ENCODE assay signal across 15 cellular contexts in the genomic region with DNA sequence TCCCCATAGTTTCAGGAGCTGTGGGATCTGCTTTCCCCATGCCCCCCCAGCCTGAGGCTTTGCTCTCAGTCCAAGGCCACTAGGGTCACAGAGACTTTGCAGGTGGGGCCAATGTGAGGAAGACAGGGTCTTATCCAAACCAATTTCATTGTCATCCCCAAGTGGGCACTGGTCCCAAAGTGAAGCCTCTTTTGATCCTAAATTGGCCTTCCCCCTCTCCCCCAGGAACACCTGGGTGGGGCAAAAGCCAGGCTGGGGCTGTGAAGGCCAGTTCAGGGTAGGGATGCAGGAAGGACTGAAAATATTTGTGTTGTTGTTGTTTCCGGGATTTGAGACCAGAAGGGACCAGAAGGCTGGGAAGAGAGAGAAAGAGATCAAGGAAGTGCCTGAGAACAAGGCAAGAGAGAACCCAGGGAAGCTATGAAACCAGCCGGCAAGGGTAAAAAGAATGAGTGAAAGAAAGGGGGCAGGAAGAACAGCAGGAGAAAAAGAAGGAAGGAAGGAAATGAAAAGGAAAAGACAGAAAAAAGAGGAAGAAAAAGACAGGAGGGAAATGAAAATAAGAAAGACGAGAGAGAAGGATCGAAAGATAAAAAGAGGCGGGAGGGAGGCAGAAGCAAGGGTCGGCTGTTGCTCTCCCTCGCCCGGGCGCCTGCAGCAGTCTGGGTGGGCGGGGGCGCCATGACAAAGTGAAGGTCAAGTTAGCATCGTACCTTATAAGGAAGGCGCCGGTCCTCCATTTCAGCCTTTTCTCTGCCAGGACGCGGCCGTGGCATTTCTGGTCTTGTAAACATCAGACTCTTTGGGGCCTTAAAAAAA. TPM values are rescaled to one million over a fixed set of nuclear protein-coding genes. Genes with fewer than 3 reads are reported as not detected.
DNase-seq lines count a peak whose midpoint lies in the region; ATAC-seq, FAIRE-seq and TF ChIP-seq lines count a peak whose summit lies in the region.
"Had no signal": no experiment of that assay in that cellular context is flagged by ENCODE, and none has a peak within 500 bp of the region (broad histone marks: within the 10 kb centered on the region; RNA-seq: fewer than 3 reads in every experiment).

No MANE protein-coding gene starts in this region.

- H3K4me1 ChIP-seq in CD8-positive, alpha-beta memory T cell (ENCODE audit: insufficient read depth, low read length) = peaks cover 24% of the 10 kb centered on the region
- H3K4me1 ChIP-seq in endodermal cell (ENCODE audit: control insufficient read depth, insufficient read depth, low read length) = no peaks in the 10 kb centered on the region
- peaks cover 0 to 5% of the 10 kb centered on the region in 2 donors for H3K4me1 ChIP-seq in gastrocnemius medialis

- POLR2A ChIA-PET in CD8-positive, alpha-beta memory T cell (lab: Charles Lee) = no interaction called here

- peaks cover 92% of the 10 kb centered on the region for H3K27me3 ChIP-seq in CD8-positive, alpha-beta memory T cell (ENCODE audit: insufficient read depth, low read length, poor library complexity, severe bottlenecking)
- H3K27me3 ChIP-seq in endodermal cell (ENCODE audit: control insufficient read depth, insufficient read depth, low read length, poor library complexity, severe bottlenecking) (peaks cover 100% of the 10 kb centered on the region), gastrocnemius medialis (peaks cover 84 to 99% (median 86%) of the 10 kb centered on the region in 3 donors)

- TF ChIP-seq CTCF in HFF-Myc (IDR thresholded peaks at IDR 0.05; ENCODE audit: low read depth, low read length, missing control alignments) (no peak), endodermal cell (conservative IDR thresholded peaks at IDR 0.05) (no peak), gastrocnemius medialis (IDR thresholded peaks at IDR 0.05 in 4 of 5, conservative IDR thresholded peaks at IDR 0.05 in 1 of 5) (no peak), D721Med (IDR thresholded peaks at IDR 0.05; ENCODE audit: insufficient read depth, missing control alignments) (no peak)

- peak; percentile 25 to 38 for ATAC-seq in gastrocnemius medialis

- 0 to 3% methylated on average over 6 to 17 of the region's 17 CpGs for WGBS in endodermal cell (ENCODE audit: insufficient coverage in 1 of 2, insufficient read length in 1 of 2), 2 experiments

- no peaks in the 10 kb centered on the region for H3K36me3 ChIP-seq in CD8-positive, alpha-beta memory T cell (ENCODE audit: insufficient read depth, low read length)
- no peaks in the 10 kb centered on the region for H3K36me3 ChIP-seq in endodermal cell (ENCODE audit: control insufficient read depth, insufficient read depth, low read length)
- H3K36me3 ChIP-seq in gastrocnemius medialis = no peaks in the 10 kb centered on the region

- peaks cover 34 to 50% (median 36%) of the 10 kb centered on the region in 3 donors for H3K4me1 Mint-ChIP-seq in CD8-positive, alpha-beta memory T cell
- H3K4me1 Mint-ChIP-seq in endodermal cell = peaks cover 6% of the 10 kb centered on the region

- peaks cover 83 to 93% of the 10 kb centered on the region in 2 donors for H3K27me3 Mint-ChIP-seq in CD8-positive, alpha-beta memory T cell
- H3K27me3 Mint-ChIP-seq in endodermal cell (ENCODE audit: insufficient read depth) = peaks cover 100% of the 10 kb centered on the region

- H3K27ac Mint-ChIP-seq in CD8-positive, alpha-beta memory T cell = peak overlapping the region in 2 of 8 donors; percentile 15 to 19
- no peak overlapping the region for H3K27ac Mint-ChIP-seq in endodermal cell

- H3K27ac ChIP-seq in CD8-positive, alpha-beta memory T cell (ENCODE audit: low read depth, low read length) = no peak overlapping the region
- no peak overlapping the region for H3K27ac ChIP-seq in endodermal cell (ENCODE audit: low read depth, low read length)
- peak overlapping the region; percentile 55 to 74 (median 71) for H3K27ac ChIP-seq in gastrocnemius medialis
- H3K27ac ChIP-seq: coronary artery had no signal

- no peak overlapping the region for H3K4me3 ChIP-seq in CD8-positive, alpha-beta memory T cell (ENCODE audit: low read length)
- peak overlapping the region; percentile 49 for H3K4me3 ChIP-seq in HFF-Myc (replicated peaks; ENCODE audit: low read depth, low read length)
- H3K4me3 ChIP-seq in endodermal cell (ENCODE audit: low read length) = no peak overlapping the region
- H3K4me3 ChIP-seq in gastrocnemius medialis = peak overlapping the region in 3 of 4 donors; percentile 43 to 52 (median 49)
- H3K4me3 ChIP-seq: skin epidermis had no signal

- intact Hi-C loops in gastrocnemius medialis (cut with DNase I; ENCODE audit: low total_unique reads) = no loop called here

- in situ Hi-C loops in gastrocnemius medialis (cut with MboI; ENCODE audit: low sequenced_read_pairs in 4 of 4) = no loop called here

- H3K4me3 Mint-ChIP-seq in CD8-positive, alpha-beta memory T cell = peak overlapping the region in 6 of 7 donors; percentile 34 to 75 (median 60)
- peak overlapping the region; percentile 16 for H3K4me3 Mint-ChIP-seq in endodermal cell

- DNase-seq in CD8-positive, alpha-beta memory T cell = no peak
- DNase-seq in HFF-Myc (ENCODE audit: extremely low read depth, low read depth) (no peak), endodermal cell (peak; percentile 91), gastrocnemius medialis (peak in 1 of 2 donors; percentile 60), SHP77 (lab: John Stamatoyannopoulos, UW) (no peak), globus pallidus (ENCODE audit: low spot score) (no peak), NCI-H526 treated with DMSO at 0.1 percent for 48 hours (lab: John Stamatoyannopoulos, UW) (no peak), D721Med (ENCODE audit: insufficient read length, low spot score) (no peak)
- DNase-seq: GOT3, NCI-H774 had no signal

- peak; percentile 15 to 24 for TF ChIP-seq POLR2A in gastrocnemius medialis (IDR thresholded peaks at IDR 0.05)

- H3K9ac ChIP-seq in endodermal cell (ENCODE audit: extremely low read depth, low read length, poor library complexity, severe bottlenecking) = no peak overlapping the region

- peaks cover 0 to 1% (median 0%) of the 10 kb centered on the region in 3 donors for H3K36me3 Mint-ChIP-seq in CD8-positive, alpha-beta memory T cell
- no peaks in the 10 kb centered on the region for H3K36me3 Mint-ChIP-seq in endodermal cell (ENCODE audit: low read depth)

- CTCF ChIA-PET in CD8-positive, alpha-beta memory T cell (lab: Charles Lee) = interaction anchor here (1.0 kb wide), 1 partner anchor 235 kb away, joined by 3 read pairs; no protein-coding TSS in a partner anchor

- H3K9me3 Mint-ChIP-seq in CD8-positive, alpha-beta memory T cell = peaks cover 0 to 1% (median 0%) of the 10 kb centered on the region in 5 donors
- H3K9me3 Mint-ChIP-seq in endodermal cell = no peaks in the 10 kb centered on the region

- no peak for FAIRE-seq in D721Med (lab: Jason Lieb, UNC)
- FAIRE-seq: G401.6 had no signal

- no peaks in the 10 kb centered on the region for H3K9me3 ChIP-seq in CD8-positive, alpha-beta memory T cell (ENCODE audit: low read length)
- no peaks in the 10 kb centered on the region for H3K9me3 ChIP-seq in endodermal cell (ENCODE audit: control insufficient read depth, low read length)
- no peaks in the 10 kb centered on the region for H3K9me3 ChIP-seq in gastrocnemius medialis

RNA-seq across cellular contexts. Expression of a gene that starts 7.5 kb away (rescaled TPM):
- total RNA-seq in CD8-positive, alpha-beta memory T cell = not detected
- not detected for polyA plus RNA-seq in CD8-positive, alpha-beta memory T cell
- not detected for total RNA-seq in endodermal cell
- polyA plus RNA-seq in endodermal cell (2013, experiment 1 of 2) = 1.4 TPM
- polyA plus RNA-seq in endodermal cell (2013, experiment 2 of 2) = 1.0 TPM
- total RNA-seq in gastrocnemius medialis = 1 to 10 TPM in 1 of 4 donors, under 1 TPM in 3; 0.24 to 1.1 (median 0.44) TPM
- total RNA-seq: lung microvascular endothelial cell had no signal

RNA-seq across cellular contexts. Expression of a gene that starts 9.3 kb away (rescaled TPM):
- not detected for total RNA-seq in CD8-positive, alpha-beta memory T cell
- not detected for polyA plus RNA-seq in CD8-positive, alpha-beta memory T cell
- total RNA-seq in endodermal cell (not detected), gastrocnemius medialis (under 1 TPM in 3 of 4 donors, not detected in 1; 0.35 to 0.83 (median 0.56) TPM)
- polyA plus RNA-seq in endodermal cell (2013, experiment 1 of 2) = 1.5 TPM
- polyA plus RNA-seq in endodermal cell (2013, experiment 2 of 2) = 0.50 TPM
- total RNA-seq: lung microvascular endothelial cell had no signal

RNA-seq across cellular contexts. Expression of a gene that starts 10.8 kb away (rescaled TPM):
- total RNA-seq in CD8-positive, alpha-beta memory T cell = not detected
- polyA plus RNA-seq in CD8-positive, alpha-beta memory T cell = not detected
- total RNA-seq in endodermal cell = not detected
- 0.82 TPM for polyA plus RNA-seq in endodermal cell (2013, experiment 1 of 2)
- 0.46 TPM for polyA plus RNA-seq in endodermal cell (2013, experiment 2 of 2)
- not detected for total RNA-seq in gastrocnemius medialis
- total RNA-seq: glomerular endothelial cell, lung microvascular endothelial cell had no signal

RNA-seq across cellular contexts. Expression of a gene that starts 19.5 kb away (rescaled TPM):
- not detected for total RNA-seq in CD8-positive, alpha-beta memory T cell
- not detected for polyA plus RNA-seq in CD8-positive, alpha-beta memory T cell
- total RNA-seq in endodermal cell (not detected), gastrocnemius medialis (10 to 100 TPM; 23.9 to 48.3 (median 40.3) TPM)
- polyA plus RNA-seq in endodermal cell (2013, experiment 1 of 2) = 11.1 TPM
- 7.2 TPM for polyA plus RNA-seq in endodermal cell (2013, experiment 2 of 2)
- total RNA-seq: lung microvascular endothelial cell had no signal

RNA-seq across cellular contexts. Expression of a gene that starts 26.8 kb away (rescaled TPM):
- not detected for total RNA-seq in CD8-positive, alpha-beta memory T cell
- not detected for polyA plus RNA-seq in CD8-positive, alpha-beta memory T cell
- not detected for total RNA-seq in endodermal cell
- polyA plus RNA-seq in endodermal cell (2013, experiment 1 of 2) = 0.07 TPM
- polyA plus RNA-seq in endodermal cell (2013, experiment 2 of 2) = not detected
- total RNA-seq in gastrocnemius medialis = under 1 TPM in 2 of 4 donors, not detected in 2; 0.10 to 0.33 TPM
- total RNA-seq: glomerular endothelial cell, lung microvascular endothelial cell had no signal

Comparison
In these comparisons a context has a peak if more than half of its experiments do, and no peak if none do; other contexts are left out.
1. H3K27ac ChIP-seq: peak in gastrocnemius medialis (4 of 4); none in CD8-positive, alpha-beta memory T cell (single experiment) and endodermal cell (single experiment).
2. H3K4me3 ChIP-seq: peak in HFF-Myc (single experiment) and gastrocnemius medialis (3 of 4); none in CD8-positive, alpha-beta memory T cell (single experiment) and endodermal cell (single experiment).